In the genomic region with DNA sequence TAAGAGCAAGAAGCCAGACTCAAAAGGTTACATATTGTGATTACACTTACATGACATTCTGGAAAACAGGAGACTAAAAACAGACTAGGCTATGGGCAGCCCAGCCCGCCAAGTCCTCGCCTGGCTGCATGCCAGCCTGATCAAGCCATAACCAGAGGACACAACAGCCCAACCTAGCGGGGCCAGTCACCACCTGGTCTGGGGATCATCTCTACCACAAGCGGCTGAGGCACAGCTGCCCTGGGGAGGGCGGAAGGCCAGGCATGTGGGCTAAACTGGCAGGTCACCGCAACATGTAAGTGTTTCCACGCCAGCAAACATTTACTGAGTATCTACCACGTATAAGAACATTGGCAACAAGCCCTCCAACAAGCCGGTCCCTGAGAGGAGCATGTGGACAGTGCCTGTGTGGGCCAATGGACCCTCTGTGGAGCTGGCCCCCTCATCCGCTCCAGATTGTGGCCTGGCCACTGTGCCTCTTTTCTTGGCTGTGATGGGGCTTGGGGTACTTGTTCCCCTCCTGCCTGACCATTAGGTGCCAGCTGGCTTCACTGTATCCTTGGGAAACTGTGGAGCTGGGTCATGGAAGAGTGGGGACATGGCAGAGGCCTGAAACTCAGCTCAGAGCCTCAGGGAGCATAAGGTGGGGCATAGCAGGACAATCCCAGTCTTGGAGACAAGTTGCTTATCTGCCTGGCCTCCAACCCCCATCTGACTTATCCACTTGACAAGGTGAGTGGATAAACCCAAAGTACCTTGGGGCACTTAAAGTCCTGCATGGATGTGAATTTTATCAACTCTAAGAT, we compare ENCODE assay signal across 10 cellular contexts. TPM values are rescaled to one million over a fixed set of nuclear protein-coding genes. Genes with fewer than 3 reads are reported as not detected.
A peak's percentile ranks its signal among the peaks of the same experiment; 100 is the strongest.
DNase-seq lines count a peak whose midpoint lies in the region; ATAC-seq and TF ChIP-seq lines count a peak whose summit lies in the region.
"Had no signal": no experiment of that assay in that cellular context is flagged by ENCODE, and none has a peak within 500 bp of the region (broad histone marks: within the 10 kb centered on the region; RNA-seq: fewer than 3 reads in every experiment).

No MANE protein-coding gene starts in this region.

- ATAC-seq in WTC11 (peak; percentile 36), left colon (peak; percentile 59), GM18498 (IDR thresholded peaks at IDR 0.05; ENCODE audit: unreplicated experiment) (no peak)

- no peak overlapping the region for H3K14ac ChIP-seq in mesenchymal stem cell (ENCODE audit: low read length in 2 of 2)

- H3K36me3 ChIP-seq in testis (ENCODE audit: low read depth, missing control alignments) (no peaks in the 10 kb centered on the region), mesenchymal stem cell (ENCODE audit: control insufficient read depth in 1 of 2, insufficient read depth in 2 of 2, low read depth in 1 of 2, low read length in 2 of 2) (peaks cover 16 to 20% of the 10 kb centered on the region in 2 experiments)

- no peak overlapping the region for H3K4me3 Mint-ChIP-seq in WTC11

- intact Hi-C loops in left colon (cut with DNase I, micrococcal nuclease) (no loop called here), testis (cut with DNase I; ENCODE audit: low total_unique reads) (no loop called here)

- H3K27ac ChIP-seq in testis (no peak overlapping the region), mesenchymal stem cell (ENCODE audit: low read length, poor library complexity, severe bottlenecking) (no peak overlapping the region)

- H2BK15ac ChIP-seq in mesenchymal stem cell (ENCODE audit: low read depth, poor library complexity, severe bottlenecking), result no peak overlapping the region

- H3K9ac ChIP-seq in mesenchymal stem cell (ENCODE audit: low read length), result no peak overlapping the region

- H3K79me1 ChIP-seq in mesenchymal stem cell (replicated peaks; ENCODE audit: low read length, poor library complexity, severe bottlenecking), result no peaks in the 10 kb centered on the region

- 62 to 65% methylated on average over 5 to 10 of the region's 10 CpGs for WGBS in testis, 2 donors
- WGBS in mesenchymal stem cell, result 97% methylated on average over 10 of the region's 10 CpGs

- H3K27me3 ChIP-seq in testis (no peaks in the 10 kb centered on the region), mesenchymal stem cell (ENCODE audit: control insufficient read depth in 1 of 2, insufficient read depth in 1 of 2, low read length in 2 of 2) (no peaks in the 10 kb centered on the region)

- H2BK12ac ChIP-seq in mesenchymal stem cell (ENCODE audit: low read length in 2 of 2), result peak overlapping the region in 1 of 2 experiments; percentile 7

- no peak for TF ChIP-seq CTCF in WTC11 (IDR thresholded peaks at IDR 0.05)
- TF ChIP-seq CTCF in testis (IDR thresholded peaks at IDR 0.05), result no peak

- H3K4me3 ChIP-seq in testis (no peak overlapping the region), mesenchymal stem cell (ENCODE audit: insufficient read depth in 1 of 2, low read depth in 1 of 2, low read length in 2 of 2) (no peak overlapping the region)

- no peaks in the 10 kb centered on the region for H3K27me3 Mint-ChIP-seq in WTC11 (ENCODE audit: low read depth)

- no peak overlapping the region for H4K91ac ChIP-seq in mesenchymal stem cell (ENCODE audit: low read length)

- peak overlapping the region; percentile 57 for H3K27ac Mint-ChIP-seq in WTC11

- no peak overlapping the region for H2BK5ac ChIP-seq in mesenchymal stem cell (ENCODE audit: low read depth, low read length, poor library complexity, severe bottlenecking)

- no peak overlapping the region for H3K23ac ChIP-seq in mesenchymal stem cell (ENCODE audit: low read length in 2 of 2)

- peaks cover 7% of the 10 kb centered on the region for H3K4me1 ChIP-seq in testis
- H3K4me1 ChIP-seq in mesenchymal stem cell (ENCODE audit: control insufficient read depth, insufficient read depth, low read depth, low read length), result peaks cover 5% of the 10 kb centered on the region

- no peak overlapping the region for H2BK120ac ChIP-seq in mesenchymal stem cell (ENCODE audit: low read depth, low read length)

- H3K9me3 ChIP-seq in testis, result no peaks in the 10 kb centered on the region
- H3K9me3 ChIP-seq in mesenchymal stem cell (ENCODE audit: control insufficient read depth, low read length), result no peaks in the 10 kb centered on the region

- H4K8ac ChIP-seq in mesenchymal stem cell (ENCODE audit: low read length), result no peak overlapping the region

- peak overlapping the region in 1 of 2 experiments; percentile 11 for H3K18ac ChIP-seq in mesenchymal stem cell (ENCODE audit: low read depth in 1 of 2, low read length in 2 of 2)

- TF ChIP-seq POLR2A in testis (IDR thresholded peaks at IDR 0.05), result no peak

- no peak overlapping the region for H2AFZ ChIP-seq in mesenchymal stem cell (ENCODE audit: low read depth, low read length)

- H3K4me2 ChIP-seq in mesenchymal stem cell (ENCODE audit: low read length, poor library complexity, severe bottlenecking), result no peak overlapping the region

- POLR2A ChIA-PET in WTC11 (lab: Charles Lee), result interaction anchor here (1.1 kb wide), 1 partner anchor 9 kb away, joined by 3 read pairs; no protein-coding TSS in a partner anchor

- H3K36me3 Mint-ChIP-seq in WTC11, result peaks cover 4% of the 10 kb centered on the region; the same call in 1 of the 2 replicates

- H2AK5ac ChIP-seq in mesenchymal stem cell (ENCODE audit: low read length, severe bottlenecking), result no peak overlapping the region

- CTCF ChIA-PET in WTC11 (lab: Charles Lee), result no interaction called here

- H3K4ac ChIP-seq in mesenchymal stem cell (ENCODE audit: low read depth in 1 of 2, low read length in 2 of 2), result no peak overlapping the region

- H3K9me3 Mint-ChIP-seq in WTC11, result no peaks in the 10 kb centered on the region

- H3K4me1 Mint-ChIP-seq in WTC11, result peaks cover 26% of the 10 kb centered on the region

- peak; percentile 18 to 60 for DNase-seq in NCI-H2081 (lab: John Stamatoyannopoulos, UW)
- DNase-seq in NCI-H2081 treated with DMSO at 0.1 percent for 48 hours (lab: John Stamatoyannopoulos, UW), result no peak
- DNase-seq in WTC11 (ENCODE audit: low spot score), result no peak
- DNase-seq in left colon, result peak; percentile 45 to 48
- peak; percentile 27 for DNase-seq in testis
- no peak for DNase-seq in mesenchymal stem cell
- DNase-seq in T-helper 1 cell, result no peak
- DNase-seq: mesendoderm, T-helper 9 cell had no signal

TF ChIP-seq in WTC11, 78 proteins besides CTCF, POLR2A, EP300 and RAD21 (continues in another document):
- no peak for TF ChIP-seq ZNF263 (CRISPR knock-in tag; IDR thresholded peaks at IDR 0.05; ENCODE audit: low read depth)
- TF ChIP-seq, protein P1, sequence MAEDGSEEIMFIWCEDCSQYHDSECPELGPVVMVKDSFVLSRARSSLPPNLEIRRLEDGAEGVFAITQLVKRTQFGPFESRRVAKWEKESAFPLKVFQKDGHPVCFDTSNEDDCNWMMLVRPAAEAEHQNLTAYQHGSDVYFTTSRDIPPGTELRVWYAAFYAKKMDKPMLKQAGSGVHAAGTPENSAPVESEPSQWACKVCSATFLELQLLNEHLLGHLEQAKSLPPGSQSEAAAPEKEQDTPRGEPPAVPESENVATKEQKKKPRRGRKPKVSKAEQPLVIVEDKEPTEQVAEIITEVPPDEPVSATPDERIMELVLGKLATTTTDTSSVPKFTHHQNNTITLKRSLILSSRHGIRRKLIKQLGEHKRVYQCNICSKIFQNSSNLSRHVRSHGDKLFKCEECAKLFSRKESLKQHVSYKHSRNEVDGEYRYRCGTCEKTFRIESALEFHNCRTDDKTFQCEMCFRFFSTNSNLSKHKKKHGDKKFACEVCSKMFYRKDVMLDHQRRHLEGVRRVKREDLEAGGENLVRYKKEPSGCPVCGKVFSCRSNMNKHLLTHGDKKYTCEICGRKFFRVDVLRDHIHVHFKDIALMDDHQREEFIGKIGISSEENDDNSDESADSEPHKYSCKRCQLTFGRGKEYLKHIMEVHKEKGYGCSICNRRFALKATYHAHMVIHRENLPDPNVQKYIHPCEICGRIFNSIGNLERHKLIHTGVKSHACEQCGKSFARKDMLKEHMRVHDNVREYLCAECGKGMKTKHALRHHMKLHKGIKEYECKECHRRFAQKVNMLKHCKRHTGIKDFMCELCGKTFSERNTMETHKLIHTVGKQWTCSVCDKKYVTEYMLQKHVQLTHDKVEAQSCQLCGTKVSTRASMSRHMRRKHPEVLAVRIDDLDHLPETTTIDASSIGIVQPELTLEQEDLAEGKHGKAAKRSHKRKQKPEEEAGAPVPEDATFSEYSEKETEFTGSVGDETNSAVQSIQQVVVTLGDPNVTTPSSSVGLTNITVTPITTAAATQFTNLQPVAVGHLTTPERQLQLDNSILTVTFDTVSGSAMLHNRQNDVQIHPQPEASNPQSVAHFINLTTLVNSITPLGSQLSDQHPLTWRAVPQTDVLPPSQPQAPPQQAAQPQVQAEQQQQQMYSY (CRISPR knock-in tag; IDR thresholded peaks at IDR 0.05), result no peak
- TF ChIP-seq GABPB1 (CRISPR knock-in tag; IDR thresholded peaks at IDR 0.05), result no peak
- no peak for TF ChIP-seq CREB1 (CRISPR knock-in tag; IDR thresholded peaks at IDR 0.05)
- TF ChIP-seq ZNF219 (CRISPR knock-in tag; IDR thresholded peaks at IDR 0.05; ENCODE audit: borderline replicate concordance), result no peak
- TF ChIP-seq, protein P2, sequence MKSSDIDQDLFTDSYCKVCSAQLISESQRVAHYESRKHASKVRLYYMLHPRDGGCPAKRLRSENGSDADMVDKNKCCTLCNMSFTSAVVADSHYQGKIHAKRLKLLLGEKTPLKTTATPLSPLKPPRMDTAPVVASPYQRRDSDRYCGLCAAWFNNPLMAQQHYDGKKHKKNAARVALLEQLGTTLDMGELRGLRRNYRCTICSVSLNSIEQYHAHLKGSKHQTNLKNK (CRISPR knock-in tag; IDR thresholded peaks at IDR 0.05), result no peak

RNA-seq across cellular contexts. Expression of a gene that starts 9.0 kb away (rescaled TPM):
- total RNA-seq in WTC11 (2021), result 99.6 to 110 TPM (median 109 TPM) in 3 replicates
- 10 to 100 TPM; 25.9 to 35.2 TPM for total RNA-seq in left colon
- total RNA-seq in testis, result 10 to 100 TPM; 40.4 to 49.1 TPM
- 40.2 TPM for polyA plus RNA-seq in testis (ENCODE audit: insufficient read depth, low read depth, low replicate concordance)
- 23.3 TPM for polyA plus RNA-seq in mesenchymal stem cell (2013, experiment 1 of 2)
- polyA plus RNA-seq in mesenchymal stem cell (2013, experiment 2 of 2), result 20.7 TPM

Comparison
In these comparisons a context has a peak if more than half of its experiments do, and no peak if none do; other contexts are left out.
1. DNase-seq: peak in NCI-H2081 (2 of 2), left colon (2 of 2) and testis (single experiment); none in NCI-H2081 treated with DMSO at 0.1 percent for 48 hours (single experiment), WTC11 (single experiment), mesenchymal stem cell (single experiment) and T-helper 1 cell (0 of 5).